8 cellular contexts compared by ENCODE assay signal in genomic region chr22:20551805-20552449, GRCh38. TPM values are rescaled to one million over a fixed set of nuclear protein-coding genes. Genes with fewer than 3 reads are reported as not detected.
DNase-seq lines count a peak whose midpoint lies in the region; ATAC-seq and TF ChIP-seq lines count a peak whose summit lies in the region.
"Had no signal": no experiment of that assay in that cellular context is flagged by ENCODE, and none has a peak within 500 bp of the region (broad histone marks: within the 10 kb centered on the region; RNA-seq: fewer than 3 reads in every experiment).

No MANE protein-coding gene starts in this region.

- H3K4me3 ChIP-seq in body of pancreas (no peak overlapping the region), lung (no peak overlapping the region)

- DNase-seq in body of pancreas, result peak; percentile 77 to 85 (median 84)
- DNase-seq in lung (ENCODE audit: low spot score), result no peak
- DNase-seq in stimulated activated naive CD8-positive, alpha-beta T cell treated with anti-CD3 and anti-CD28 coated beads, Interleukin-15, Interleukin-2, amounts not matched to agents 100 U/mL and 50 U/mL, for 24 hours, result peak; percentile 74
- no peak for DNase-seq in NCI-H1417 (lab: John Stamatoyannopoulos, UW)
- no peak for DNase-seq in KBM-7
- DNase-seq in NK-92 treated with Interleukin-12 subunit alpha and Interleukin-12 subunit beta, amount 100 ng/mL, for 24 hours (lab: John Stamatoyannopoulos, UW), result no peak

- TF ChIP-seq POLR2A in body of pancreas (IDR thresholded peaks at IDR 0.05), result no peak

- H3K4me3 Mint-ChIP-seq in T-helper 1 cell treated with Interleukin-12 subunit alpha and Interleukin-12 subunit beta and Interleukin-4 antibody, amounts not matched to agents 30 μg/mL and 1 μg/mL, for 36 hours, result peak overlapping the region; percentile 78

- ATAC-seq in body of pancreas (peak; percentile 80), lung (ENCODE audit: insufficient read depth, low FRiP score) (no peak)
- peak; percentile 86 for ATAC-seq in stimulated activated naive CD8-positive, alpha-beta T cell treated with anti-CD3 and anti-CD28 coated beads, Interleukin-15, Interleukin-2, amounts not matched to agents 100 U/mL and 50 U/mL, for 24 hours

- H3K27ac ChIP-seq in body of pancreas, result peak overlapping the region; percentile 76 to 90 (median 86)
- peak overlapping the region; percentile 76 to 83 for H3K27ac ChIP-seq in lung (ENCODE audit: low read depth in 1 of 2, low read length in 1 of 2)
- H3K27ac ChIP-seq: neutrophil had no signal

- WGBS in body of pancreas, 2 donors, result 30% methylated on average over 8 of the region's 8 CpGs; no CpG with 5 or more reads in 1 of the 2 donors
- 59 to 75% methylated on average over 8 of the region's 8 CpGs for WGBS in lung, 2 donors

- H3K27ac Mint-ChIP-seq in T-helper 1 cell treated with Interleukin-12 subunit alpha and Interleukin-12 subunit beta and Interleukin-4 antibody, amounts not matched to agents 30 μg/mL and 1 μg/mL, for 36 hours, result peak overlapping the region; percentile 98

- TF ChIP-seq CTCF in body of pancreas (IDR thresholded peaks at IDR 0.05) (peak; percentile 42 to 75 (median 66)), lung (IDR thresholded peaks at IDR 0.05; ENCODE audit: control extremely low read depth, extremely low read depth) (no peak)

- H3K27me3 Mint-ChIP-seq in T-helper 1 cell treated with Interleukin-12 subunit alpha and Interleukin-12 subunit beta and Interleukin-4 antibody, amounts not matched to agents 30 μg/mL and 1 μg/mL, for 36 hours (ENCODE audit: low read depth), result no peaks in the 10 kb centered on the region

- peaks cover 57% of the 10 kb centered on the region for H3K4me1 Mint-ChIP-seq in T-helper 1 cell treated with Interleukin-12 subunit alpha and Interleukin-12 subunit beta and Interleukin-4 antibody, amounts not matched to agents 30 μg/mL and 1 μg/mL, for 36 hours (ENCODE audit: low read depth)

- no peaks in the 10 kb centered on the region for H3K27me3 ChIP-seq in body of pancreas
- no peaks in the 10 kb centered on the region for H3K27me3 ChIP-seq in lung (ENCODE audit: control insufficient read depth, insufficient read depth)
- H3K27me3 ChIP-seq: neutrophil had no signal

- peaks cover 31% of the 10 kb centered on the region for H3K36me3 Mint-ChIP-seq in T-helper 1 cell treated with Interleukin-12 subunit alpha and Interleukin-12 subunit beta and Interleukin-4 antibody, amounts not matched to agents 30 μg/mL and 1 μg/mL, for 36 hours (ENCODE audit: low read depth)

- intact Hi-C loops in body of pancreas (cut with DNase I), result no loop called here

- no peaks in the 10 kb centered on the region for H3K9me3 Mint-ChIP-seq in T-helper 1 cell treated with Interleukin-12 subunit alpha and Interleukin-12 subunit beta and Interleukin-4 antibody, amounts not matched to agents 30 μg/mL and 1 μg/mL, for 36 hours

- H3K4me1 ChIP-seq in body of pancreas, result peaks cover 34% of the 10 kb centered on the region
- H3K4me1 ChIP-seq in lung (ENCODE audit: control insufficient read depth in 2 of 2, insufficient read depth in 2 of 2, low read length in 2 of 2), result peaks cover 29 to 37% of the 10 kb centered on the region in 2 donors

- no peaks in the 10 kb centered on the region for H3K9me3 ChIP-seq in body of pancreas
- H3K9me3 ChIP-seq in lung (ENCODE audit: control insufficient read depth in 2 of 2, insufficient read depth in 1 of 2, low read length in 1 of 2), result no peaks in the 10 kb centered on the region
- H3K9me3 ChIP-seq: neutrophil had no signal

- H3K36me3 ChIP-seq in body of pancreas (replicated peaks in 1 of 2; ENCODE audit: insufficient read depth in 1 of 2, low read depth in 2 of 2) (peaks cover 0 to 2% of the 10 kb centered on the region in 2 donors), lung (ENCODE audit: control insufficient read depth in 2 of 2, insufficient read depth in 2 of 2, low read length in 2 of 2) (peaks cover 0 to 29% of the 10 kb centered on the region in 2 donors)

- in situ Hi-C loops in KBM-7 (cut with MboI; ENCODE audit: low pct_unique_long_range_greater_than_20kb, low sequenced_read_pairs), result no loop called here

RNA-seq across cellular contexts. Expression of gene MED15, which starts 44.5 kb away (rescaled TPM):
- total RNA-seq in body of pancreas, result 10 to 100 TPM; 31.6 to 36.9 TPM
- total RNA-seq in lung, result 100 to 1,000 TPM in 1 of 2 donors, 10 to 100 TPM in 1; 68.3 to 123 TPM
- polyA plus RNA-seq in lung, result 10 to 100 TPM; 57.8 to 69.8 TPM

RNA-seq across cellular contexts. Expression of gene KLHL22, which starts 56.3 kb away (rescaled TPM):
- 10 to 100 TPM; 10.1 to 11.9 TPM for total RNA-seq in body of pancreas
- total RNA-seq in lung, result 10 to 100 TPM; 20.8 to 28.3 TPM
- polyA plus RNA-seq in lung, result 10 to 100 TPM; 12.1 to 16.9 TPM

Comparison
In these comparisons a context has a peak if more than half of its experiments do, and no peak if none do; other contexts are left out.
1. DNase-seq: peak in body of pancreas (4 of 4) and stimulated activated naive CD8-positive, alpha-beta T cell treated with anti-CD3 and anti-CD28 coated beads, Interleukin-15, Interleukin-2, amounts not matched to agents 100 U/mL and 50 U/mL, for 24 hours (single experiment); none in lung (single experiment), NCI-H1417 (0 of 3), KBM-7 (single experiment) and NK-92 treated with Interleukin-12 subunit alpha and Interleukin-12 subunit beta, amount 100 ng/mL, for 24 hours (single experiment).